27 cellular contexts compared by ENCODE assay signal in the genomic region with DNA sequence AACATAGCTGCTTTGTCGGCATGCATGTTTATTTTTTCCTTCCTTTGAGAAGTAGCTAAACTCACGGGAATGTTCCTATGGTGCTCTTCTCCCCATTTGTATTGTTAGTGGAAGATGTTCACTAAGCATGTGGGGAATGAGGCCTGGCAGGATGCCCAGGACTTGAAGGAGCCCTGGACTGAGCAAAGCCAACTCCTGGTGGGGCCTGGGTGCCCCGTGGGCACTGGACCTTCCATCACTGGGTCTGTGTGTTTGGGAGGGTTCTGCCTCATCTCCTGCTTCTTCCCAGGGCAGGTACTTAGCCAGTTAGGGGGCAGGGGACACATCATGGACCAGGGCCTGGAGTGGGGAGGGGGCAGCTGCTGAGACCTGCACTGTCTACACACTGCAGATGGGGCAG. TPM values are rescaled to one million over a fixed set of nuclear protein-coding genes. Genes with fewer than 3 reads are reported as not detected.
DNase-seq lines count a peak whose midpoint lies in the region; ATAC-seq, FAIRE-seq and TF ChIP-seq lines count a peak whose summit lies in the region.
"Had no signal": no experiment of that assay in that cellular context is flagged by ENCODE, and none has a peak within 500 bp of the region (broad histone marks: within the 10 kb centered on the region; RNA-seq: fewer than 3 reads in every experiment).

No MANE protein-coding gene starts in this region.

- no peak overlapping the region for H3K4me3 Mint-ChIP-seq in astrocyte (ENCODE audit: unreplicated experiment)
- H3K4me3 Mint-ChIP-seq in activated T-cell treated with anti-CD3 and anti-CD28 coated beads, Interleukin-2, amount 50 U/mL, for 72 hours: no peak overlapping the region
- H3K4me3 Mint-ChIP-seq: activated naive CD4-positive, alpha-beta T cell treated with anti-CD3 and anti-CD28 coated beads, Interleukin-2, amount 10 ng/mL, durations not matched to agents 7 days and 5 days; CD4-positive, alpha-beta T cell; GM23338; neural progenitor cell had no signal

- no peak overlapping the region for H3K27ac Mint-ChIP-seq in astrocyte (ENCODE audit: unreplicated experiment)
- H3K27ac Mint-ChIP-seq in activated T-cell treated with anti-CD3 and anti-CD28 coated beads, Interleukin-2, amount 50 U/mL, for 72 hours: no peak overlapping the region
- H3K27ac Mint-ChIP-seq: activated naive CD4-positive, alpha-beta T cell treated with anti-CD3 and anti-CD28 coated beads, Interleukin-2, amount 10 ng/mL, durations not matched to agents 7 days and 5 days; CD4-positive, alpha-beta T cell had no signal

- no peaks in the 10 kb centered on the region for H3K27me3 ChIP-seq in astrocyte (ENCODE audit: insufficient read depth, low read length)
- H3K27me3 ChIP-seq in Karpas-422 (ENCODE audit: low read length): no peaks in the 10 kb centered on the region
- H3K27me3 ChIP-seq: neural progenitor cell, right lobe of liver had no signal

- H3K4me1 ChIP-seq in astrocyte (ENCODE audit: insufficient read depth, low read length) (no peaks in the 10 kb centered on the region), Karpas-422 (ENCODE audit: low read length) (no peaks in the 10 kb centered on the region)
- H3K4me1 ChIP-seq: lower lobe of right lung had no signal

- peaks cover 3% of the 10 kb centered on the region for H3K27me3 Mint-ChIP-seq in astrocyte (ENCODE audit: low read depth, unreplicated experiment)
- no peaks in the 10 kb centered on the region for H3K27me3 Mint-ChIP-seq in activated T-cell treated with anti-CD3 and anti-CD28 coated beads, Interleukin-2, amount 50 U/mL, for 72 hours (ENCODE audit: low read depth)
- H3K27me3 Mint-ChIP-seq: CD4-positive, alpha-beta T cell had no signal

- H2AFZ ChIP-seq in astrocyte (ENCODE audit: low read depth, low read length) (peak overlapping the region; percentile 41), Karpas-422 (ENCODE audit: low read length) (no peak overlapping the region)
- H2AFZ ChIP-seq: GM23338, neural progenitor cell had no signal

- no peaks in the 10 kb centered on the region for H4K20me1 ChIP-seq in astrocyte (ENCODE audit: insufficient read depth, low read length)
- no peaks in the 10 kb centered on the region for H4K20me1 ChIP-seq in Karpas-422 (ENCODE audit: insufficient read depth, low read depth, low read length)

- H3K4me3 ChIP-seq in astrocyte (ENCODE audit: insufficient read depth, low read depth, low read length): no peak overlapping the region
- H3K4me3 ChIP-seq in fibroblast of mammary gland (ENCODE audit: control insufficient read depth, low read depth, low read length): no peak overlapping the region
- H3K4me3 ChIP-seq in Karpas-422 (ENCODE audit: low read length): no peak overlapping the region
- H3K4me3 ChIP-seq: GM23338, lower lobe of right lung, neural progenitor cell, right lobe of liver, SK-N-MC, stomach had no signal

- DNase-seq in HS-27A (ENCODE audit: low read depth) (peak; percentile 5), astrocyte (ENCODE audit: low read depth) (peak; percentile 45), fibroblast of mammary gland (ENCODE audit: low read depth) (peak; percentile 7), renal cortical epithelial cell (ENCODE audit: low read depth) (peak; percentile 65), Karpas-422 (no peak), hypothalamus (lab: John Stamatoyannopoulos, UW) (no peak)
- DNase-seq in activated T-cell treated with anti-CD3 and anti-CD28 coated beads, Interleukin-2, amount 50 U/mL, for 72 hours: no peak
- DNase-seq: activated CD4-positive, alpha-beta T cell treated with anti-CD3 and anti-CD28 coated beads for 48 hours; activated naive CD4-positive, alpha-beta T cell treated with anti-CD3 and anti-CD28 coated beads, Interleukin-2, amount 10 ng/mL, durations not matched to agents 7 days and 5 days; anterior cingulate cortex; CD4-positive, alpha-beta T cell; effector CD8-positive, alpha-beta T cell; KBM-7; kidney; lower lobe of right lung; NCI-H2171; posterior cingulate gyrus; right lobe of liver; RPMI8226; stimulated activated CD4-positive, alpha-beta T cell treated with anti-CD3 and anti-CD28 coated beads, Interleukin-15, amount 100 ng/mL, for 24 hours; stomach; T-helper 2 cell; trophoblast cell had no signal

- no peak for ATAC-seq in HG03520 (IDR thresholded peaks at IDR 0.05; ENCODE audit: unreplicated experiment)
- ATAC-seq in activated T-cell treated with anti-CD3 and anti-CD28 coated beads, Interleukin-2, amount 50 U/mL, for 72 hours (replicated peaks in 1 of 2): no peak
- ATAC-seq: GM23338, lower lobe of right lung, right lobe of liver had no signal

- no peaks in the 10 kb centered on the region for H3K79me2 ChIP-seq in astrocyte (ENCODE audit: insufficient read depth, low read length)
- H3K79me2 ChIP-seq in Karpas-422 (ENCODE audit: low read length): no peaks in the 10 kb centered on the region

- H3K4me1 Mint-ChIP-seq in astrocyte (ENCODE audit: low read depth, unreplicated experiment): peaks cover 5% of the 10 kb centered on the region
- H3K4me1 Mint-ChIP-seq in activated T-cell treated with anti-CD3 and anti-CD28 coated beads, Interleukin-2, amount 50 U/mL, for 72 hours (ENCODE audit: low read depth): no peaks in the 10 kb centered on the region
- H3K4me1 Mint-ChIP-seq: activated naive CD4-positive, alpha-beta T cell treated with anti-CD3 and anti-CD28 coated beads, Interleukin-2, amount 10 ng/mL, durations not matched to agents 7 days and 5 days had no signal

- H3K9me3 ChIP-seq in astrocyte (ENCODE audit: insufficient read depth, low read depth, low read length): no peaks in the 10 kb centered on the region
- H3K9me3 ChIP-seq in Karpas-422 (ENCODE audit: low read length): no peaks in the 10 kb centered on the region
- H3K9me3 ChIP-seq: lower lobe of right lung, right lobe of liver, stomach had no signal

- H3K27ac ChIP-seq in astrocyte (ENCODE audit: low read depth, low read length): no peak overlapping the region
- H3K27ac ChIP-seq in Karpas-422 (ENCODE audit: low read length): no peak overlapping the region
- H3K27ac ChIP-seq: lower lobe of right lung, neural progenitor cell, right lobe of liver, SK-N-MC, stomach had no signal

- no peaks in the 10 kb centered on the region for H3K9me3 Mint-ChIP-seq in astrocyte (ENCODE audit: unreplicated experiment)
- H3K9me3 Mint-ChIP-seq in activated T-cell treated with anti-CD3 and anti-CD28 coated beads, Interleukin-2, amount 50 U/mL, for 72 hours: no peaks in the 10 kb centered on the region
- H3K9me3 Mint-ChIP-seq: activated naive CD4-positive, alpha-beta T cell treated with anti-CD3 and anti-CD28 coated beads, Interleukin-2, amount 10 ng/mL, durations not matched to agents 7 days and 5 days; CD4-positive, alpha-beta T cell; GM23338; neural progenitor cell had no signal

- H3K36me3 Mint-ChIP-seq in astrocyte (ENCODE audit: low read depth, unreplicated experiment): no peaks in the 10 kb centered on the region
- no peaks in the 10 kb centered on the region for H3K36me3 Mint-ChIP-seq in activated T-cell treated with anti-CD3 and anti-CD28 coated beads, Interleukin-2, amount 50 U/mL, for 72 hours (ENCODE audit: insufficient read depth in 2 of 2)
- H3K36me3 Mint-ChIP-seq: activated naive CD4-positive, alpha-beta T cell treated with anti-CD3 and anti-CD28 coated beads, Interleukin-2, amount 10 ng/mL, durations not matched to agents 7 days and 5 days; neural progenitor cell had no signal

- no peaks in the 10 kb centered on the region for H3K9me2 ChIP-seq in Karpas-422 (replicated peaks; ENCODE audit: insufficient read depth, low read length)

- no peak for FAIRE-seq in astrocyte (lab: Jason Lieb, UNC)
- FAIRE-seq: kidney had no signal

- H3K4me2 ChIP-seq in astrocyte (ENCODE audit: low read length) (no peak overlapping the region), Karpas-422 (ENCODE audit: low read depth, low read length, poor library complexity, severe bottlenecking) (no peak overlapping the region)
- H3K4me2 ChIP-seq: GM23338, neural progenitor cell had no signal

- no peaks in the 10 kb centered on the region for H3K36me3 ChIP-seq in astrocyte (ENCODE audit: insufficient read depth, low read length)
- no peaks in the 10 kb centered on the region for H3K36me3 ChIP-seq in Karpas-422 (ENCODE audit: insufficient read depth, low read length)
- H3K36me3 ChIP-seq: lower lobe of right lung, neural progenitor cell, right lobe of liver, stomach had no signal

- no peak for TF ChIP-seq CTCF in astrocyte (IDR thresholded peaks at IDR 0.05; ENCODE audit: insufficient read depth, low read depth, low read length)
- no peak for TF ChIP-seq CTCF in fibroblast of mammary gland (conservative IDR thresholded peaks at IDR 0.05; ENCODE audit: control insufficient read depth, insufficient read depth, low read depth, low read length)

- no peak overlapping the region for H3K9ac ChIP-seq in astrocyte (ENCODE audit: low read length)
- no peak overlapping the region for H3K9ac ChIP-seq in Karpas-422 (ENCODE audit: low read length)
- H3K9ac ChIP-seq: neural progenitor cell had no signal

RNA-seq across cellular contexts. Expression of gene ACAA2, which starts 49.3 kb away (rescaled TPM):
- 66.4 and 75.8 TPM in 2 replicates for total RNA-seq in astrocyte
- 66.0 and 110 TPM in 2 replicates for total RNA-seq in renal cortical epithelial cell
- 46.9 and 54.4 TPM in 2 replicates for total RNA-seq in Karpas-422 (2014; rRNA removed; shearing (Covaris generic); ENCODE audit: low replicate concordance)
- 10 to 100 TPM; 79.0 to 84.1 TPM for total RNA-seq in activated T-cell treated with anti-CD3 and anti-CD28 coated beads, Interleukin-2, amount 50 U/mL, for 72 hours

Comparison
In these comparisons a context has a peak if more than half of its experiments do, and no peak if none do; other contexts are left out.
1. DNase-seq: peak in HS-27A (single experiment), astrocyte (single experiment), fibroblast of mammary gland (single experiment) and renal cortical epithelial cell (single experiment); none in Karpas-422 (single experiment), hypothalamus (0 of 51) and activated T-cell treated with anti-CD3 and anti-CD28 coated beads, Interleukin-2, amount 50 U/mL, for 72 hours (0 of 2).